Comparison of ENCODE assay signal across 18 cellular contexts in the genomic region with DNA sequence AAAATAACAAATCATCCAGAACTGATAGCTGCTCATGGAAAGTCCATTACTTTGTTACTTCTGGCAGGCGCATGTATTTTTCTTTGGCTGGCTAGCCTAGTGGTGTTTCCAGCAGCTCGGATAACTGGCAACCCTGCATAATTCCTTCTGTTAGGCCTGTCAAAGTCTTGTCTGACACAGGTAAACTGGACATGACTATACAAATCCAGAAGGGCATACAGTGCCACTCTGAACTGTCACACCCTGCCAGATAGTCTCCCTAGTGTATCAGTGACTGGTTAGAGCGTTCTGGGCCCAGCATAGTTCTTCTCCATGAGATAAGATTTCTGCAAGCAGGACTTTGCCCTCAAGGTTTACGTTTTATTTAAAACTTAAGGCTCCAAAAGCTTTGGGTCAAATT.
"Had no signal": no experiment of that assay in that cellular context is flagged by ENCODE, and none has a peak within 500 bp of the region (broad histone marks: within the 10 kb centered on the region; RNA-seq: fewer than 3 reads in every experiment).

No MANE protein-coding gene starts in this region.

- H3K4me1 ChIP-seq: lower lobe of right lung, prostate gland, spleen, upper lobe of right lung had no signal

- DNase-seq: activated CD4-positive, alpha-beta T cell treated with anti-CD3 and anti-CD28 coated beads for 36 hours; activated CD4-positive, CD25-positive, alpha-beta regulatory T cell; activated CD8-positive, alpha-beta memory T cell treated with anti-CD3 and anti-CD28 coated beads for 24 hours; activated effector memory CD4-positive, alpha-beta T cell treated with Interleukin-2 at 50 U/mL for 16 hours; activated naive CD4-positive, alpha-beta T cell treated with Interleukin-2 at 50 U/mL for 16 hours; anterior cingulate cortex; effector CD4-positive, alpha-beta T cell; foreskin melanocyte; islet precursor cell; lower lobe of right lung; mesendoderm; retina; spleen; stimulated activated naive CD8-positive, alpha-beta T cell treated with anti-CD3 and anti-CD28 coated beads, Interleukin-15, Interleukin-2, amounts not matched to agents 100 U/mL and 50 U/mL, for 24 hours; upper lobe of right lung had no signal

- H3K36me3 ChIP-seq: esophagus muscularis mucosa, lower lobe of right lung, prostate gland, spleen, upper lobe of right lung had no signal

- H3K9me3 ChIP-seq: esophagus muscularis mucosa, lower lobe of right lung, prostate gland, upper lobe of right lung had no signal

- H3K27me3 ChIP-seq: esophagus muscularis mucosa, spleen, upper lobe of right lung had no signal

- H3K4me3 ChIP-seq: esophagus muscularis mucosa, lower lobe of right lung, prostate gland, SK-N-MC, spleen, upper lobe of right lung had no signal

- H3K27ac ChIP-seq: esophagus muscularis mucosa, lower lobe of right lung, prostate gland, SK-N-MC, spleen, upper lobe of right lung had no signal

- ATAC-seq: activated CD4-positive, alpha-beta T cell treated with anti-CD3 and anti-CD28 coated beads for 36 hours; lower lobe of right lung; stimulated activated naive CD8-positive, alpha-beta T cell treated with anti-CD3 and anti-CD28 coated beads, Interleukin-15, Interleukin-2, amounts not matched to agents 100 U/mL and 50 U/mL, for 24 hours; upper lobe of right lung had no signal
